ENCODE assay signal across 8 cellular contexts in genomic region chr3:42880601-42881451, GRCh38. TPM values are rescaled to one million over a fixed set of nuclear protein-coding genes. Genes with fewer than 3 reads are reported as not detected.
DNase-seq lines count a peak whose midpoint lies in the region; ATAC-seq, FAIRE-seq and TF ChIP-seq lines count a peak whose summit lies in the region.

No MANE protein-coding gene starts in this region.

- POLR2A ChIA-PET in RWPE1 (lab: Yijun Ruan, JAX; ENCODE audit: low non-redundant PET) = interaction anchor here (0.6 kb wide), 1 partner anchor 86 kb away, joined by 4 read pairs; no protein-coding TSS in a partner anchor

- DNase-seq in Daoy (ENCODE audit: low read depth) (peak; percentile 87), KBM-7 (peak; percentile 89), RWPE1 (ENCODE audit: low spot score) (peak; percentile 75), frontal cortex (ENCODE audit: low spot score in 2 of 2) (peak; percentile 74 to 92)
- peak; percentile 79 for DNase-seq in activated effector memory CD4-positive, alpha-beta T cell treated with Interleukin-2 at 50 U/mL for 16 hours

- H3K9me3 ChIP-seq in neuron (ENCODE audit: low read length) = no peaks in the 10 kb centered on the region
- no peaks in the 10 kb centered on the region for H3K9me3 ChIP-seq in stomach smooth muscle (ENCODE audit: control insufficient read depth in 2 of 2, low read length in 2 of 2)

- TF ChIP-seq CTCF in RWPE1 (conservative IDR thresholded peaks at IDR 0.05; ENCODE audit: low read depth) = peak; percentile 85

- H3K4me1 ChIP-seq in neuron (ENCODE audit: insufficient read depth, low read length) (no peaks in the 10 kb centered on the region), stomach smooth muscle (ENCODE audit: control insufficient read depth, insufficient read depth, low read length) (peaks cover 14% of the 10 kb centered on the region)

- H3K36me3 ChIP-seq in neuron (ENCODE audit: insufficient read depth, low read length) (no peaks in the 10 kb centered on the region), stomach smooth muscle (ENCODE audit: control insufficient read depth in 2 of 2, insufficient read depth in 2 of 2, low read length in 2 of 2) (no peaks in the 10 kb centered on the region)

- H3K27ac ChIP-seq in RWPE1 (peak overlapping the region; percentile 22), stomach smooth muscle (ENCODE audit: low read length) (peak overlapping the region; percentile 53)

- in situ Hi-C loops in KBM-7 (cut with MboI; ENCODE audit: low pct_unique_long_range_greater_than_20kb, low sequenced_read_pairs) = no loop called here

- peak; percentile 97 for ATAC-seq in GM21737 (IDR thresholded peaks at IDR 0.05; ENCODE audit: unreplicated experiment)

- FAIRE-seq in frontal cortex (lab: Jason Lieb, UNC) = no peak

- CTCF ChIA-PET in RWPE1 (lab: Yijun Ruan, JAX) = interaction anchor here (0.6 to 0.7 kb wide), 2 partner anchors 34 to 300 kb away, joined by 4 to 6 read pairs; no protein-coding TSS in a partner anchor

- peak overlapping the region; percentile 81 to 86 for H3K9ac ChIP-seq in stomach smooth muscle (ENCODE audit: low read length in 2 of 2)

- H3K4me3 ChIP-seq in neuron (ENCODE audit: low read length) (peak overlapping the region; percentile 33), stomach smooth muscle (ENCODE audit: low read length in 2 of 2) (peak overlapping the region; percentile 69 to 82)

- peak overlapping the region; percentile 96 for H2AFZ ChIP-seq in neuron (ENCODE audit: low read depth, low read length)

- H3K27me3 ChIP-seq in neuron (ENCODE audit: insufficient read depth, low read length) (peaks cover 10% of the 10 kb centered on the region), stomach smooth muscle (ENCODE audit: control insufficient read depth in 1 of 2, insufficient read depth in 2 of 2, low read length in 2 of 2) (no peaks in the 10 kb centered on the region)

RNA-seq across cellular contexts. Expression of gene CYP8B1, which starts 5.1 kb away (rescaled TPM):
- total RNA-seq in Daoy (2014; rRNA removed; shearing (Covaris generic)) = not detected in 2 replicates
- total RNA-seq in frontal cortex = not detected

RNA-seq across cellular contexts. Expression of gene ZNF662, which starts 25.1 kb away (rescaled TPM):
- 0.30 and 0.80 TPM in 2 replicates for total RNA-seq in Daoy (2014; rRNA removed; shearing (Covaris generic))
- total RNA-seq in frontal cortex = 16.7 TPM

Comparison
In these comparisons a context has a peak if more than half of its experiments do, and no peak if none do; other contexts are left out.
1. Peak in every context shown above with its lines: DNase-seq, ATAC-seq, H3K4me3 ChIP-seq and H3K27ac ChIP-seq.